ENCODE assay signal across 9 cellular contexts in genomic region chr21:44664691-44665090, GRCh38. TPM values are rescaled to one million over a fixed set of nuclear protein-coding genes. Genes with fewer than 3 reads are reported as not detected.
"Had no signal": no experiment of that assay in that cellular context is flagged by ENCODE, and none has a peak within 500 bp of the region (broad histone marks: within the 10 kb centered on the region; RNA-seq: fewer than 3 reads in every experiment).

No MANE protein-coding gene starts in this region.

- FAIRE-seq: H54, HepG2 had no signal

- H3K4me3 ChIP-seq: GM23248 had no signal

- H2AFZ ChIP-seq: GM23248 had no signal

- H3K27ac ChIP-seq: GM23248, HL-60 had no signal

- H3K27ac Mint-ChIP-seq: H9, IgD-negative memory B cell had no signal

- H3K9ac ChIP-seq: GM23248 had no signal

- H3K36me3 Mint-ChIP-seq: IgD-negative memory B cell had no signal

- H3K4me1 Mint-ChIP-seq: IgD-negative memory B cell had no signal

- H3K4me3 Mint-ChIP-seq: H9, IgD-negative memory B cell had no signal

- DNase-seq: GM23248, GOT3, H9, HCEC 1CT had no signal

- ATAC-seq: HepG2 had no signal

RNA-seq across cellular contexts. Expression of gene KRTAP12-2, which starts 2.0 kb away (rescaled TPM):
- total RNA-seq: GM23248, H9, HepG2, HT1080 had no signal
- polyA plus RNA-seq: GM23248, HepG2, IgD-negative memory B cell had no signal

RNA-seq across cellular contexts. Expression of gene KRTAP12-3, which starts 7.0 kb away (rescaled TPM):
- total RNA-seq: GM23248, H9, HepG2, HT1080 had no signal
- polyA plus RNA-seq: GM23248, HepG2, IgD-negative memory B cell had no signal

RNA-seq across cellular contexts. Expression of gene KRTAP12-4, which starts 10.2 kb away (rescaled TPM):
- total RNA-seq: GM23248, H9, HepG2, HT1080 had no signal
- polyA plus RNA-seq: GM23248, HepG2, IgD-negative memory B cell had no signal

RNA-seq across cellular contexts. Expression of gene KRTAP12-1, which starts 17.3 kb away (rescaled TPM):
- total RNA-seq: GM23248, H9, HepG2, HT1080 had no signal
- polyA plus RNA-seq: GM23248, HepG2, IgD-negative memory B cell had no signal

RNA-seq across cellular contexts. Expression of gene KRTAP10-11, which starts 18.5 kb away (rescaled TPM):
- total RNA-seq: GM23248, H9, HepG2, HT1080 had no signal
- polyA plus RNA-seq: GM23248, HepG2, IgD-negative memory B cell had no signal
